Comparison of ENCODE assay signal across 1 cellular context in the genomic region with DNA sequence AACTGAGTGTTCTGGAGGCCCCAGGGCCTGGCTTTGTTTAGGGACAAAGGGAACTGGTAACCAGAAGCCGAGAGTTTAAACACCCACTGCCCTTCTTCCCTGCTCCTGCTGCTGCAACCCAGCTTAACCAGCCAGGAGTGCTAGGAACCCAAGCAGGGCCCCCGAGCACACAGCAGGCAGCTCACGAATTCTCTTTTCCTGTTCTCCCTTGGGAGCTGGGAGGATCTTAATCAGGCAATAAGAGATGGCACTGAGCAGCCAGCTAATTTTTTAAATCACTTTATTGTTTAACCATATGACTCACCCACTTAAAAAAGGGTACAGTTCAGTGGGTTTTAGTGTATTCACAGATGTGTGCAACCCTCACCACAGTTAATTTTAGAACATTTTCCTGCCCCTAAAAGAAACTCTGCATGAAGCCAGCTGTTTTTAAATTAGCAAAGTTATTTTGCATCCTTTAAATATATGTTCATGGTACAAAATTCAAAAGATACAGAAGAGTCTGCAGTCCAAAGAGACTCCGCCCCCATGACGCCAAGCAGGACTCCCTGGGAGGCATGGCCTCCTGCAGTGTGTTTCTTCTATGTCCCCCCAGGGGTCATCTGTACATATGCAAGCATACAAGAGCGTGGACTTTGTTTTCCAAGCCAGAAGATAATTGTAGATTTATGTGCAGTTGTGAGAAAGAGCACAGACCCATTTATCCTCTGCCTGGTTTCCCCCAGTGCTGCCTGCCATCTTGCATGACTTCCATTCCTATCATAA.
TF ChIP-seq lines count a peak whose summit lies in the region.

No MANE protein-coding gene starts in this region.

TF ChIP-seq in GM23338, 12 proteins besides CTCF, POLR2A, EP300 and RAD21 (continued from another document):
- TF ChIP-seq ZNF462 (CRISPR knock-in tag; IDR thresholded peaks at IDR 0.05) = no peak
- TF ChIP-seq, protein P1, sequence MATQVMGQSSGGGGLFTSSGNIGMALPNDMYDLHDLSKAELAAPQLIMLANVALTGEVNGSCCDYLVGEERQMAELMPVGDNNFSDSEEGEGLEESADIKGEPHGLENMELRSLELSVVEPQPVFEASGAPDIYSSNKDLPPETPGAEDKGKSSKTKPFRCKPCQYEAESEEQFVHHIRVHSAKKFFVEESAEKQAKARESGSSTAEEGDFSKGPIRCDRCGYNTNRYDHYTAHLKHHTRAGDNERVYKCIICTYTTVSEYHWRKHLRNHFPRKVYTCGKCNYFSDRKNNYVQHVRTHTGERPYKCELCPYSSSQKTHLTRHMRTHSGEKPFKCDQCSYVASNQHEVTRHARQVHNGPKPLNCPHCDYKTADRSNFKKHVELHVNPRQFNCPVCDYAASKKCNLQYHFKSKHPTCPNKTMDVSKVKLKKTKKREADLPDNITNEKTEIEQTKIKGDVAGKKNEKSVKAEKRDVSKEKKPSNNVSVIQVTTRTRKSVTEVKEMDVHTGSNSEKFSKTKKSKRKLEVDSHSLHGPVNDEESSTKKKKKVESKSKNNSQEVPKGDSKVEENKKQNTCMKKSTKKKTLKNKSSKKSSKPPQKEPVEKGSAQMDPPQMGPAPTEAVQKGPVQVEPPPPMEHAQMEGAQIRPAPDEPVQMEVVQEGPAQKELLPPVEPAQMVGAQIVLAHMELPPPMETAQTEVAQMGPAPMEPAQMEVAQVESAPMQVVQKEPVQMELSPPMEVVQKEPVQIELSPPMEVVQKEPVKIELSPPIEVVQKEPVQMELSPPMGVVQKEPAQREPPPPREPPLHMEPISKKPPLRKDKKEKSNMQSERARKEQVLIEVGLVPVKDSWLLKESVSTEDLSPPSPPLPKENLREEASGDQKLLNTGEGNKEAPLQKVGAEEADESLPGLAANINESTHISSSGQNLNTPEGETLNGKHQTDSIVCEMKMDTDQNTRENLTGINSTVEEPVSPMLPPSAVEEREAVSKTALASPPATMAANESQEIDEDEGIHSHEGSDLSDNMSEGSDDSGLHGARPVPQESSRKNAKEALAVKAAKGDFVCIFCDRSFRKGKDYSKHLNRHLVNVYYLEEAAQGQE (IDR thresholded peaks at IDR 0.05; ENCODE audit: unreplicated experiment) = no peak
- TF ChIP-seq POLR2AphosphoS5 (IDR thresholded peaks at IDR 0.05; ENCODE audit: low read depth) = no peak
- no peak for TF ChIP-seq ZNF331 (CRISPR knock-in tag; IDR thresholded peaks at IDR 0.05; ENCODE audit: low read depth)
- no peak for TF ChIP-seq JUNB (IDR thresholded peaks at IDR 0.05; ENCODE audit: unreplicated experiment)
- no peak for TF ChIP-seq CREB1 (CRISPR knock-in tag; IDR thresholded peaks at IDR 0.05; ENCODE audit: low read depth)
- no peak for TF ChIP-seq ZNF114 (CRISPR knock-in tag; IDR thresholded peaks at IDR 0.05)
- no peak for TF ChIP-seq EZH2 (IDR thresholded peaks at IDR 0.05; ENCODE audit: low read depth, unreplicated experiment)
